2 cellular contexts compared by ENCODE assay signal in genomic region chr12:113087193-113087592, GRCh38.
TF ChIP-seq lines count a peak whose summit lies in the region.

No MANE protein-coding gene starts in this region.

TF ChIP-seq in WTC11, 78 proteins besides CTCF, POLR2A, EP300 and RAD21 (continued from another document):
- no peak for TF ChIP-seq ARID4B (CRISPR knock-in tag; IDR thresholded peaks at IDR 0.05; ENCODE audit: borderline replicate concordance)

TF ChIP-seq in SK-N-SH treated with all-trans-retinoic acid at 6 μM for 48 hours, 23 proteins besides CTCF, POLR2A, EP300 and RAD21 (continued from another document):
- TF ChIP-seq CREB5 (CRISPR knock-in tag; IDR thresholded peaks at IDR 0.05; ENCODE audit: low read depth) (no peak), ZNF8 (CRISPR knock-in tag; IDR thresholded peaks at IDR 0.05) (no peak)
TF ChIP-seq in SK-N-SH treated with all-trans-retinoic acid at 6 μM for 48 hours: peak in this region for 0.
